ENCODE assay signal across 13 cellular contexts in the genomic region with DNA sequence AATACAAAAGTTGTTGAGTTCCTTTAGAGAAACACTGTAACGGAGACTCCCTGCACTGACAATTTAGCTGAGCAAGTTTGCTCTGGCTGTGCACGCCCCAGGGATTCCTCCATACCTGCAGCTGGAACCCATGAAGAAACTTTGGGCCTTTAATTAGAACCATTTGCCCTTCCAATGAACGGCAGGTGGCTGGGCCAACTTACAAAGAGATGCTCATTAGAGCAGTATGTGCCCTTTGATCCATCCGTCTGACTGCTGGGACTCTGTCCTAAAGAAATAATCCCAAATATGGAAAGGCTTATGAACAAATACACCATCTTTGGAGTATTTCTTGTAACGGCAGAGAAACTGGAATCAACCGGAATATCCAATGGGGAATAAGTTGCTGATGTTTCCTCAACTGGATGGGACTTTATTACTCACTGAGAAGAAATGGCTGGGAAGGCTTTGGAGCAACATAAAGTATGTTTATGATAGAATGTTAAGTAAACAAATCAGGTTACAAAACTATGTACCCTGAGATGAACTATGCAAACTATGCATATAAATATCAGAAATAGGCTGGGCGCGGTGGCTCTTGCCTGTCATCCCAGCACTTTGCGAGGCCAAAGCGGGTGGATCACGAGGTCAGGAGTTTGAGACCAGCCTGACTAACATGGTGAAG. TPM values are rescaled to one million over a fixed set of nuclear protein-coding genes. Genes with fewer than 3 reads are reported as not detected.
DNase-seq lines count a peak whose midpoint lies in the region; FAIRE-seq and TF ChIP-seq lines count a peak whose summit lies in the region.
"Had no signal": no experiment of that assay in that cellular context is flagged by ENCODE, and none has a peak within 500 bp of the region (broad histone marks: within the 10 kb centered on the region; RNA-seq: fewer than 3 reads in every experiment).

No MANE protein-coding gene starts in this region.

- H3K4me3 ChIP-seq in choroid plexus epithelial cell (ENCODE audit: low read depth, low read length), result no peak overlapping the region
- H3K4me3 ChIP-seq in prostate gland, result no peak overlapping the region

- no peak for TF ChIP-seq POLR2A in prostate gland (IDR thresholded peaks at IDR 0.05)

- peak overlapping the region in 1 of 2 donors; percentile 5 for H3K27ac ChIP-seq in prostate gland

- no peaks in the 10 kb centered on the region for H3K4me1 ChIP-seq in prostate gland (replicated peaks)

- WGBS in prostate gland, result 67% methylated on average over 11 of the region's 11 CpGs

- TF ChIP-seq CTCF in choroid plexus epithelial cell (conservative IDR thresholded peaks at IDR 0.05; ENCODE audit: low read depth, low read length), result no peak
- TF ChIP-seq CTCF in prostate gland (IDR thresholded peaks at IDR 0.05), result no peak
- no peak for TF ChIP-seq CTCF in glutamatergic neuron (IDR thresholded peaks at IDR 0.05; ENCODE audit: partially characterized antibody, unreplicated experiment)

- no peaks in the 10 kb centered on the region for H3K27me3 ChIP-seq in prostate gland (replicated peaks; ENCODE audit: insufficient read depth)

- H3K36me3 ChIP-seq in prostate gland, result no peaks in the 10 kb centered on the region

- no peak for FAIRE-seq in RCC 7860 (lab: Jason Lieb, UNC)

- no peak overlapping the region for H3K4me3 Mint-ChIP-seq in glutamatergic neuron (ENCODE audit: unreplicated experiment)
- H3K4me3 Mint-ChIP-seq: activated T-cell treated with anti-CD3 and anti-CD28 coated beads, Interleukin-2, amount 50 U/mL, for 72 hours had no signal

- no peak overlapping the region for H3K27ac Mint-ChIP-seq in glutamatergic neuron (ENCODE audit: unreplicated experiment)
- H3K27ac Mint-ChIP-seq: activated T-cell treated with anti-CD3 and anti-CD28 coated beads, Interleukin-2, amount 50 U/mL, for 72 hours had no signal

- intact Hi-C loops in prostate gland (cut with DNase I), result no loop called here

- DNase-seq in AG08396 (ENCODE audit: low spot score) (peak; percentile 67), LoVo (ENCODE audit: low spot score) (peak; percentile 82), choroid plexus epithelial cell (ENCODE audit: low read depth) (peak; percentile 87), myocyte (ENCODE audit: low read depth) (peak; percentile 17), prostate gland (ENCODE audit: low spot score) (no peak), RCC 7860 (ENCODE audit: low spot score) (no peak), glutamatergic neuron (no peak), DMS53 (lab: John Stamatoyannopoulos, UW) (no peak)
- DNase-seq: activated T-cell treated with anti-CD3 and anti-CD28 coated beads, Interleukin-2, amount 50 U/mL, for 72 hours; C1 segment of cervical spinal cord; Kasumi-1; NCI-H446; SIG-M5 had no signal

- H3K9me3 Mint-ChIP-seq in glutamatergic neuron (ENCODE audit: unreplicated experiment), result peaks cover 2% of the 10 kb centered on the region

- H3K9me3 ChIP-seq in prostate gland, result no peaks in the 10 kb centered on the region

- no peaks in the 10 kb centered on the region for H3K4me1 Mint-ChIP-seq in glutamatergic neuron (ENCODE audit: low read depth, unreplicated experiment)

- H3K36me3 Mint-ChIP-seq in glutamatergic neuron (ENCODE audit: unreplicated experiment), result peaks cover 2% of the 10 kb centered on the region

- peaks cover 3% of the 10 kb centered on the region for H3K27me3 Mint-ChIP-seq in glutamatergic neuron (ENCODE audit: unreplicated experiment)

RNA-seq across cellular contexts. Expression of a gene that starts 24.4 kb away (rescaled TPM):
- total RNA-seq in myocyte (12.2 and 12.6 TPM in 2 replicates), prostate gland (100 to 1,000 TPM; 125 to 144 TPM), glutamatergic neuron (ENCODE audit: unreplicated experiment) (184 TPM)
- 7.4 TPM for polyA plus RNA-seq in myocyte (2012)
- total RNA-seq: activated T-cell treated with anti-CD3 and anti-CD28 coated beads, Interleukin-2, amount 50 U/mL, for 72 hours had no signal

Comparison
In these comparisons a context has a peak if more than half of its experiments do, and no peak if none do; other contexts are left out.
1. DNase-seq: peak in AG08396 (single experiment), LoVo (single experiment), choroid plexus epithelial cell (single experiment) and myocyte (single experiment); none in prostate gland (single experiment), RCC 7860 (single experiment), glutamatergic neuron (single experiment) and DMS53 (single experiment).